Comparison of ENCODE assay signal across 31 cellular contexts in genomic region chr5:108950276-108950675, GRCh38.
"Had no signal": no experiment of that assay in that cellular context is flagged by ENCODE, and none has a peak within 500 bp of the region (broad histone marks: within the 10 kb centered on the region; RNA-seq: fewer than 3 reads in every experiment).

No MANE protein-coding gene starts in this region.

- H3K27ac ChIP-seq: PC-9, VCaP had no signal

- FAIRE-seq: bronchial epithelial cell had no signal

- H3K4me3 ChIP-seq: PC-9 had no signal

- DNase-seq: activated B cell treated with CpG ODN at 0.5 μM for 24 hours; activated CD4-positive, alpha-beta memory T cell treated with anti-CD3 and anti-CD28 coated beads for 36 hours; activated CD4-positive, alpha-beta T cell treated with anti-CD3 and anti-CD28 coated beads for 4 hours; activated CD4-positive, alpha-beta T cell treated with anti-CD3 and anti-CD28 coated beads, Interleukin-2, amount 50 U/mL, for 1 hour; activated CD4-positive, CD25-positive, alpha-beta regulatory T cell treated with anti-CD3 and anti-CD28 coated beads, Interleukin-2, amount 50 U/mL, for 72 hours; activated CD8-positive, alpha-beta memory T cell treated with anti-CD3 and anti-CD28 coated beads, Interleukin-2, amount 10 ng/mL, durations not matched to agents 7 days and 5 days; activated CD8-positive, alpha-beta memory T cell treated with anti-CD3 and anti-CD28 coated beads, Interleukin-2, amount 50 U/mL, for 48 hours; activated effector memory CD4-positive, alpha-beta T cell treated with Interleukin-2 at 50 U/mL for 16 hours; activated naive CD4-positive, alpha-beta T cell treated with anti-CD3 and anti-CD28 coated beads, Interleukin-2, amount 10 ng/mL, durations not matched to agents 7 days and 5 days; activated naive CD8-positive, alpha-beta T cell treated with anti-CD3 and anti-CD28 coated beads, Interleukin-2, amount 50 U/mL, for 24 hours; activated T-cell treated with anti-CD3 and anti-CD28 coated beads, Interleukin-2, amount 50 U/mL, for 48 hours; anterior cingulate cortex; caudate nucleus; cerebellar nuclear complex; NCI-H1105; NCI-H1417 treated with DMSO at 0.1 percent for 48 hours; NCI-H187 treated with DMSO at 0.1 percent for 48 hours; NCI-H2081; NCI-H2171 treated with DMSO at 0.1 percent for 48 hours; NCI-H226; NCI-H526; NCI-H748 treated with DMSO at 0.1 percent for 48 hours; NK-92 treated with Interleukin-12 subunit alpha and Interleukin-12 subunit beta, amount 100 ng/mL, for 24 hours; PC-9; Right ventricle myocardium superior; SW 1271; T-helper 1 cell; T-helper 2 cell; T-helper 9 cell had no signal

- H2AFZ ChIP-seq: PC-9 had no signal

- H3K4me2 ChIP-seq: PC-9 had no signal

- ATAC-seq: activated CD8-positive, alpha-beta memory T cell treated with anti-CD3 and anti-CD28 coated beads, Interleukin-2, amount 10 ng/mL, durations not matched to agents 7 days and 5 days; activated naive CD8-positive, alpha-beta T cell treated with anti-CD3 and anti-CD28 coated beads, Interleukin-2, amount 50 U/mL, for 24 hours had no signal
